ENCODE assay signal across 29 cellular contexts in the genomic region with DNA sequence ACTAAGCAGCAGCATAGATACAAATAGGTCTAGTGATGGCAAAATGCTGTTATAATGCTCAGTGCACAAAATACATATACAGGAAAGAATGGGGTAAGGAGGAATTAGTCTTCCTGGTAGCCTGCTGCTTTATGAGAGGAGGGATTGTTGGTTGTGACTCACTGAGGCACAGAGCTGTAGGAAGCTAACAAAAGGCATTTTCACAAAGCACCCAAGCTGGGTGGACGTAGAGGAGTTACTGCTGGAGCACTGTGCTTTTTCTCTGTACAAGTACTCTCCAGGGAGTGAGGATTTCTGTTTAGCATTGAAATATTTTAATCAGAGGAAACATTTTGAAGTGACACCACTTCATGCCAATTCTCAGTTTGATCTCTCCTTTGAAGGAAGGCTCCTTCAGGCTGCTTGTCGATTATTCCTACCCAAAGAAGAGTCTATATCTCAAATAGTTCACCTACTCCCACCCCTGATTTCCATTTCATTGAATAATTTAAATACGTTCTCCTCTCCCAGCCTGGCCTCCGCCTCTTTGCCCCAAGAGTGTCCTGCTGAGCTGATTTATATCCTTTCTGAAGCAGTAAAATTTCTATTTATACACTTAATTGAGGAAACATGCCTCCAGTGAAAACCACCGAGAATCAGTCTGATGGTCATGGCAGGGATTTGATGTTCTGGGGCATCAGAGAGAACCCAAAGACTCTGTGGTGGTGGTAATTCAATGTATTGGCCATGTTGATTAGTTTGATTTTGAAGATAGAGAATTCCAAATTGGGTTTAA.
DNase-seq lines count a peak whose midpoint lies in the region; ATAC-seq and TF ChIP-seq lines count a peak whose summit lies in the region.
"Had no signal": no experiment of that assay in that cellular context is flagged by ENCODE, and none has a peak within 500 bp of the region (broad histone marks: within the 10 kb centered on the region; RNA-seq: fewer than 3 reads in every experiment).

No MANE protein-coding gene starts in this region.

- no peak for TF ChIP-seq CTCF in dorsolateral prefrontal cortex (IDR thresholded peaks at IDR 0.05 in 54 of 56, conservative IDR thresholded peaks at IDR 0.05 in 2 of 56; ENCODE audit: low read depth in 1 of 56, partially characterized antibody in 56 of 56)
- no peak for TF ChIP-seq CTCF in heart left ventricle (IDR thresholded peaks at IDR 0.05)
- no peak for TF ChIP-seq CTCF in smooth muscle cell (IDR thresholded peaks at IDR 0.05; ENCODE audit: borderline replicate concordance, insufficient read depth, poor library complexity, severe bottlenecking)

- peaks cover 0 to 2% (median 0%) of the 10 kb centered on the region in 12 donors for H3K9me3 ChIP-seq in heart left ventricle
- H3K9me3 ChIP-seq in smooth muscle cell (replicated peaks; ENCODE audit: low read depth), result no peaks in the 10 kb centered on the region
- H3K9me3 ChIP-seq: neutrophil, spleen had no signal

- no peaks in the 10 kb centered on the region for H3K27me3 ChIP-seq in dorsolateral prefrontal cortex
- no peaks in the 10 kb centered on the region for H3K27me3 ChIP-seq in heart left ventricle
- no peaks in the 10 kb centered on the region for H3K27me3 ChIP-seq in smooth muscle cell (ENCODE audit: low read depth)
- H3K27me3 ChIP-seq: cardiac muscle cell, neutrophil, spleen had no signal

- H3K4me2 ChIP-seq in smooth muscle cell, result no peak overlapping the region

- peaks cover 11% of the 10 kb centered on the region for H3F3A ChIP-seq in smooth muscle cell (ENCODE audit: low read depth)

- H3K4me3 ChIP-seq in dorsolateral prefrontal cortex (no peak overlapping the region), heart left ventricle (no peak overlapping the region), smooth muscle cell (no peak overlapping the region)
- H3K4me3 ChIP-seq: cardiac muscle cell, spleen had no signal

- H3K36me3 ChIP-seq in heart left ventricle, result no peaks in the 10 kb centered on the region
- H3K36me3 ChIP-seq in smooth muscle cell (ENCODE audit: low read depth), result no peaks in the 10 kb centered on the region
- H3K36me3 ChIP-seq: cardiac muscle cell, neutrophil, spleen had no signal

- ATAC-seq in HG03139 (IDR thresholded peaks at IDR 0.05; ENCODE audit: unreplicated experiment) (no peak), GM19351 (IDR thresholded peaks at IDR 0.05; ENCODE audit: unreplicated experiment) (no peak), heart left ventricle (no peak)
- ATAC-seq: activated T-cell treated with anti-CD3 and anti-CD28 coated beads, Interleukin-2, amount 50 U/mL, for 4 hours; stimulated activated effector memory CD8-positive, alpha-beta T cell treated with anti-CD3 and anti-CD28 coated beads, Interleukin-12 subunit alpha, Interleukin-12 subunit beta, amount 100 ng/mL, for 72 hours had no signal

- intact Hi-C loops in dorsolateral prefrontal cortex (cut with DNase I) (no loop called here), heart left ventricle (cut with DNase I) (no loop called here)

- WGBS in heart left ventricle, 4 donors, result 84 to 90% (median 86%) methylated on average over 5 of the region's 5 CpGs
- 74% methylated on average over 5 of the region's 5 CpGs for WGBS in smooth muscle cell (ENCODE audit: low lambda C conversion rate)

- H3K27ac ChIP-seq in dorsolateral prefrontal cortex, result peak overlapping the region in 39 of 59 donors; percentile 10 to 84 (median 59)
- H3K27ac ChIP-seq in heart left ventricle, result no peak overlapping the region
- H3K27ac ChIP-seq in smooth muscle cell (ENCODE audit: low read depth), result no peak overlapping the region
- H3K27ac ChIP-seq: C4-2B, cardiac muscle cell, neutrophil, spleen, VCaP had no signal

- peak; percentile 61 for DNase-seq in Ammon's horn (ENCODE audit: low spot score)
- DNase-seq in LHCN-M2 (ENCODE audit: low read depth), result peak; percentile 18
- no peak for DNase-seq in dorsolateral prefrontal cortex
- DNase-seq in non-pigmented ciliary epithelial cell (ENCODE audit: low read depth), result peak; percentile 3
- DNase-seq in heart left ventricle, result no peak
- no peak for DNase-seq in smooth muscle cell (lab: John Stamatoyannopoulos, UW; ENCODE audit: unreplicated experiment)
- DNase-seq: activated CD4-positive, alpha-beta T cell treated with anti-CD3 and anti-CD28 coated beads, Interleukin-2, amount 10 ng/mL, durations not matched to agents 24 days and 14 days; activated naive CD4-positive, alpha-beta T cell; activated T-cell treated with anti-CD3 and anti-CD28 coated beads, Interleukin-2, amount 50 U/mL, for 4 hours; amniotic stem cell; cortex of kidney; endodermal cell; glutamatergic neuron; Kasumi-1; kidney glomerular epithelial cell; mammary epithelial cell; NCI-H1092; NCI-H1930; NCI-H2227 treated with DMSO at 0.1 percent for 48 hours; retina; spleen; stimulated activated CD4-positive, alpha-beta T cell treated with anti-CD3 and anti-CD28 coated beads, Interleukin-2, amount 100 ng/mL, for 48 hours had no signal

- H3K4me1 ChIP-seq in heart left ventricle, result peaks cover 0 to 16% (median 0%) of the 10 kb centered on the region in 12 donors
- no peaks in the 10 kb centered on the region for H3K4me1 ChIP-seq in smooth muscle cell (ENCODE audit: low read depth)
- H3K4me1 ChIP-seq: spleen had no signal

- H4K20me1 ChIP-seq in smooth muscle cell (ENCODE audit: low read depth), result peaks cover 3% of the 10 kb centered on the region

- H3K79me2 ChIP-seq in smooth muscle cell (ENCODE audit: low read depth), result no peaks in the 10 kb centered on the region

- no peak for TF ChIP-seq POLR2A in heart left ventricle (IDR thresholded peaks at IDR 0.05)

- no peak overlapping the region for H3K9ac ChIP-seq in smooth muscle cell (ENCODE audit: low read depth)

- no peak overlapping the region for H2AFZ ChIP-seq in smooth muscle cell (ENCODE audit: low read depth)

Comparison
In these comparisons a context has a peak if more than half of its experiments do, and no peak if none do; other contexts are left out.
1. DNase-seq: peak in Ammon's horn (single experiment), LHCN-M2 (single experiment) and non-pigmented ciliary epithelial cell (single experiment); none in dorsolateral prefrontal cortex (0 of 10), heart left ventricle (0 of 5) and smooth muscle cell (single experiment).
2. H3K27ac ChIP-seq: peak in dorsolateral prefrontal cortex (39 of 59); none in heart left ventricle (0 of 12) and smooth muscle cell (single experiment).